1 cellular context compared by ENCODE assay signal in the genomic region with DNA sequence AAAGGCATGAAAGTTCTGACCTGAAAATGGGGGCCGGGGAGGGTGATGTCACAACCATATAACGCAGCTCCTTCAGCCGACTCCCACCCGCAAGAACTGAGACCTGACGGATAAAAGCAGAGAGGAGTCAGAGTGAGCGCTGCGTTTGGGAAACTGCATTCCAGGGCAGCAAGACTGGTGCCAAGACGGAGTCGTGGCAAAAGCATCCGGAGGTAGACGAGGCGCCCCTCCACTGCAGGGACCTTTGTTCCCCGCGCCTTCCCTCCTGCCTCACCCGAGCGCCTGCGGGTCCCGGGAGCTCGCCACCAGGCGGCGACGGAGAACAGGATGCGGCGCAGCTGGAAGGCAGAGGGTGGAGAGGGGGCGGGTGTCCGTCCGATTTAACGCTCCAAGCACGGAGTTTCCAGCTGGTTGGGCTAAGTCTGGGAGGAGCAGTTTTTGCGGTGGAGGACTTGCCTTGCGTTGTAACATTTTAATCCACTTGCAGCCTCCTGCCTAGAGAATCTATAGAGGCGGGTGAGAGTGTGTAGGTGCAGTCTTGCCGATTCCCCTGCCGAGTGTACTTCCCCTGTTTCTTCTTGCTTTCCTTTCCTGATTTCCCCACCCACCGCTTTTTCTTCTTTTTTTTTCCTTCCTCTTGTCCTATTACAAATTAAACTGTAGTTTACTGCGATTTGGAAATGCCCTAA.
TF ChIP-seq lines count a peak whose summit lies in the region.

No MANE protein-coding gene starts in this region.

TF ChIP-seq in HEK293, 187 proteins besides CTCF, POLR2A, EP300 and RAD21 (continued from another document):
- TF ChIP-seq ZNF18 (tag by site-specific recombination; IDR thresholded peaks at IDR 0.05) (0 out of 2 replicates have a peak, but pooled peaks have one; percentile 30), ZNF362 (tag by site-specific recombination; IDR thresholded peaks at IDR 0.05) (peak; percentile 86), PBX3 (CRISPR knock-in tag; IDR thresholded peaks at IDR 0.05) (no peak), ZNF324 (tag by site-specific recombination; IDR thresholded peaks at IDR 0.05) (peak; percentile 75)
- TF ChIP-seq, protein P1, sequence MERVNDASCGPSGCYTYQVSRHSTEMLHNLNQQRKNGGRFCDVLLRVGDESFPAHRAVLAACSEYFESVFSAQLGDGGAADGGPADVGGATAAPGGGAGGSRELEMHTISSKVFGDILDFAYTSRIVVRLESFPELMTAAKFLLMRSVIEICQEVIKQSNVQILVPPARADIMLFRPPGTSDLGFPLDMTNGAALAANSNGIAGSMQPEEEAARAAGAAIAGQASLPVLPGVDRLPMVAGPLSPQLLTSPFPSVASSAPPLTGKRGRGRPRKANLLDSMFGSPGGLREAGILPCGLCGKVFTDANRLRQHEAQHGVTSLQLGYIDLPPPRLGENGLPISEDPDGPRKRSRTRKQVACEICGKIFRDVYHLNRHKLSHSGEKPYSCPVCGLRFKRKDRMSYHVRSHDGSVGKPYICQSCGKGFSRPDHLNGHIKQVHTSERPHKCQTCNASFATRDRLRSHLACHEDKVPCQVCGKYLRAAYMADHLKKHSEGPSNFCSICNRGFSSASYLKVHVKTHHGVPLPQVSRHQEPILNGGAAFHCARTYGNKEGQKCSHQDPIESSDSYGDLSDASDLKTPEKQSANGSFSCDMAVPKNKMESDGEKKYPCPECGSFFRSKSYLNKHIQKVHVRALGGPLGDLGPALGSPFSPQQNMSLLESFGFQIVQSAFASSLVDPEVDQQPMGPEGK (tag by site-specific recombination; IDR thresholded peaks at IDR 0.05) = peak; percentile 92
